9 cellular contexts compared by ENCODE assay signal in the genomic region with DNA sequence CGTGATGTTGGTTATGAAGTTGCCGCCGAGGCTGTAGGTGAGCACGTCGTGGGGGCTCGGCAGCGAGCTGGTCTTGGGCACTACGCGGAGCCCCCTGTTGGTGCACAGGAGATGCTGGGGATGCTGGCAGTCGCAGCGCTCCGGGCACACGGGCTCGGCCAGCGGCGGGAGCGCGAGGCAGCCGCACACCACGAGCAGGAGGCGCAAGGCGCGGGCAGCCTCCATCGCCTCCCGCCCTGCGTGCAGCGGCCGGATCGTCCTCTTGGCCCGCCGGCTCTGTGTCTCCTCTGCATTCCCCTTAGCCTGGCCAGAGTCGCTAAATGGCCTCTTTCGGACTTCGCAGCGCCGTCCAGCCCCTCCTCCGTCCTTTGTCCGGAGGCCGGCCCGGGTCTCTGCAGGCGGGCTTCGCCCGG. TPM values are rescaled to one million over a fixed set of nuclear protein-coding genes. Genes with fewer than 3 reads are reported as not detected.
DNase-seq lines count a peak whose midpoint lies in the region; ATAC-seq and TF ChIP-seq lines count a peak whose summit lies in the region.
"Had no signal": no experiment of that assay in that cellular context is flagged by ENCODE, and none has a peak within 500 bp of the region (broad histone marks: within the 10 kb centered on the region; RNA-seq: fewer than 3 reads in every experiment).

No MANE protein-coding gene starts in this region.

- H3K36me3 ChIP-seq in sigmoid colon, result no peaks in the 10 kb centered on the region

- H3K9me3 ChIP-seq in right cardiac atrium (ENCODE audit: control insufficient read depth, low read length) (no peaks in the 10 kb centered on the region), sigmoid colon (no peaks in the 10 kb centered on the region)
- H3K9me3 ChIP-seq: body of pancreas had no signal

- TF ChIP-seq CTCF in WTC11 (IDR thresholded peaks at IDR 0.05), result no peak
- TF ChIP-seq CTCF in sigmoid colon (IDR thresholded peaks at IDR 0.05), result no peak

- peaks cover 61% of the 10 kb centered on the region for H3K27me3 Mint-ChIP-seq in WTC11 (ENCODE audit: low read depth)

- H3K27ac ChIP-seq in right cardiac atrium (ENCODE audit: low read length) (no peak overlapping the region), sigmoid colon (peak overlapping the region; percentile 50 to 73 (median 60))

- H3K27ac Mint-ChIP-seq in WTC11, result no peak overlapping the region

- TF ChIP-seq POLR2A in sigmoid colon (IDR thresholded peaks at IDR 0.05), result no peak

- peak overlapping the region; percentile 78 for H3K4me3 Mint-ChIP-seq in WTC11

- DNase-seq in ELF-1 (ENCODE audit: low read depth, low spot score), result peak; percentile 74
- DNase-seq in WTC11 (ENCODE audit: low spot score), result peak; percentile 54
- DNase-seq in right cardiac atrium, result no peak
- DNase-seq in sigmoid colon, result no peak
- no peak for DNase-seq in H4 (ENCODE audit: low spot score)
- no peak for DNase-seq in SIG-M5 (lab: John Stamatoyannopoulos, UW)
- DNase-seq in globus pallidus (ENCODE audit: low spot score), result no peak
- no peak for DNase-seq in kidney tubule cell (ENCODE audit: low spot score)

- CTCF ChIA-PET in WTC11 (lab: Charles Lee), result interaction anchor here (0.7 to 8.8 kb wide), 35 partner anchors 8 to 652 kb away, joined by 3 to 407 read pairs (median 14); no protein-coding TSS in a partner anchor

- H3K4me3 ChIP-seq in right cardiac atrium (ENCODE audit: low read length) (peak overlapping the region; percentile 44), sigmoid colon (peak overlapping the region; percentile 29 to 58 (median 48))
- H3K4me3 ChIP-seq: body of pancreas had no signal

- POLR2A ChIA-PET in WTC11 (lab: Charles Lee), result no interaction called here

- H3K36me3 Mint-ChIP-seq in WTC11, result no peaks in the 10 kb centered on the region

- intact Hi-C loops in right cardiac atrium (cut with DNase I) (loop anchor here in 2 of 4 donors (2.0 to 10.0 kb wide), 4 partner anchors 31 to 147 kb away; no protein-coding TSS in a partner anchor), sigmoid colon (cut with DNase I) (loop anchor here (10.0 kb wide), 1 partner anchor 147 kb away; no protein-coding TSS in a partner anchor)

- peaks cover 52% of the 10 kb centered on the region for H3K4me1 Mint-ChIP-seq in WTC11

- 1% methylated on average over 43 of the region's 43 CpGs for WGBS in right cardiac atrium
- 2 to 6% methylated on average over 43 of the region's 43 CpGs for WGBS in sigmoid colon, 2 donors

- no peak for TF ChIP-seq EP300 in sigmoid colon (IDR thresholded peaks at IDR 0.05)

- H3K4me1 ChIP-seq in right cardiac atrium (ENCODE audit: control insufficient read depth, insufficient read depth, low read length), result peaks cover 6% of the 10 kb centered on the region
- H3K4me1 ChIP-seq in sigmoid colon, result peaks cover 0 to 53% (median 43%) of the 10 kb centered on the region in 4 donors

- no peaks in the 10 kb centered on the region for H3K9me3 Mint-ChIP-seq in WTC11

- no peaks in the 10 kb centered on the region for H3K27me3 ChIP-seq in right cardiac atrium (ENCODE audit: control insufficient read depth, insufficient read depth)
- peaks cover 16 to 46% (median 25%) of the 10 kb centered on the region in 3 donors for H3K27me3 ChIP-seq in sigmoid colon
- H3K27me3 ChIP-seq: body of pancreas had no signal

- ATAC-seq in WTC11 (peak; percentile 1), right cardiac atrium (peak; percentile 12 to 31)

TF ChIP-seq in WTC11, 78 proteins besides CTCF, POLR2A, EP300 and RAD21 (continues in another document):
- TF ChIP-seq, protein P1, sequence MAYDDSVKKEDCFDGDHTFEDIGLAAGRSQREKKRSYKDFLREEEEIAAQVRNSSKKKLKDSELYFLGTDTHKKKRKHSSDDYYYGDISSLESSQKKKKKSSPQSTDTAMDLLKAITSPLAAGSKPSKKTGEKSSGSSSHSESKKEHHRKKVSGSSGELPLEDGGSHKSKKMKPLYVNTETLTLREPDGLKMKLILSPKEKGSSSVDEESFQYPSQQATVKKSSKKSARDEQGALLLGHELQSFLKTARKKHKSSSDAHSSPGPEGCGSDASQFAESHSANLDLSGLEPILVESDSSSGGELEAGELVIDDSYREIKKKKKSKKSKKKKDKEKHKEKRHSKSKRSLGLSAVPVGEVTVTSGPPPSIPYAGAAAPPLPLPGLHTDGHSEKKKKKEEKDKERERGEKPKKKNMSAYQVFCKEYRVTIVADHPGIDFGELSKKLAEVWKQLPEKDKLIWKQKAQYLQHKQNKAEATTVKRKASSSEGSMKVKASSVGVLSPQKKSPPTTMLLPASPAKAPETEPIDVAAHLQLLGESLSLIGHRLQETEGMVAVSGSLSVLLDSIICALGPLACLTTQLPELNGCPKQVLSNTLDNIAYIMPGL (CRISPR knock-in tag; IDR thresholded peaks at IDR 0.05), result no peak
- TF ChIP-seq TEAD1 (CRISPR knock-in tag; IDR thresholded peaks at IDR 0.05) (peak; percentile 89; the same call in 1 of the 2 replicates), SMAD3 (CRISPR knock-in tag; IDR thresholded peaks at IDR 0.05; ENCODE audit: borderline replicate concordance) (peak; percentile 85; the same call in 1 of the 2 replicates), ESRRA (CRISPR knock-in tag; IDR thresholded peaks at IDR 0.05; ENCODE audit: borderline replicate concordance) (peak; percentile 91), ZNF219 (CRISPR knock-in tag; IDR thresholded peaks at IDR 0.05; ENCODE audit: borderline replicate concordance) (peak; percentile 49; the same call in 1 of the 2 replicates), RELA (CRISPR knock-in tag; IDR thresholded peaks at IDR 0.05; ENCODE audit: borderline replicate concordance) (0 out of 2 replicates have a peak, but pooled peaks have one; percentile 57), NFYB (CRISPR knock-in tag; conservative IDR thresholded peaks at IDR 0.05; ENCODE audit: low read depth) (no peak), TEAD4 (CRISPR knock-in tag; IDR thresholded peaks at IDR 0.05) (peak; percentile 57; the same call in 1 of the 2 replicates), CREB1 (CRISPR knock-in tag; IDR thresholded peaks at IDR 0.05) (peak; percentile 30; the same call in 1 of the 2 replicates), TCF7 (CRISPR knock-in tag; IDR thresholded peaks at IDR 0.05; ENCODE audit: low read depth) (0 out of 2 replicates have a peak, but pooled peaks have one; percentile 20), ZNF138 (CRISPR knock-in tag; conservative IDR thresholded peaks at IDR 0.05) (no peak), ZNF121 (CRISPR knock-in tag; IDR thresholded peaks at IDR 0.05) (peak; percentile 19; the same call in 1 of the 2 replicates)
- TF ChIP-seq, protein P2, sequence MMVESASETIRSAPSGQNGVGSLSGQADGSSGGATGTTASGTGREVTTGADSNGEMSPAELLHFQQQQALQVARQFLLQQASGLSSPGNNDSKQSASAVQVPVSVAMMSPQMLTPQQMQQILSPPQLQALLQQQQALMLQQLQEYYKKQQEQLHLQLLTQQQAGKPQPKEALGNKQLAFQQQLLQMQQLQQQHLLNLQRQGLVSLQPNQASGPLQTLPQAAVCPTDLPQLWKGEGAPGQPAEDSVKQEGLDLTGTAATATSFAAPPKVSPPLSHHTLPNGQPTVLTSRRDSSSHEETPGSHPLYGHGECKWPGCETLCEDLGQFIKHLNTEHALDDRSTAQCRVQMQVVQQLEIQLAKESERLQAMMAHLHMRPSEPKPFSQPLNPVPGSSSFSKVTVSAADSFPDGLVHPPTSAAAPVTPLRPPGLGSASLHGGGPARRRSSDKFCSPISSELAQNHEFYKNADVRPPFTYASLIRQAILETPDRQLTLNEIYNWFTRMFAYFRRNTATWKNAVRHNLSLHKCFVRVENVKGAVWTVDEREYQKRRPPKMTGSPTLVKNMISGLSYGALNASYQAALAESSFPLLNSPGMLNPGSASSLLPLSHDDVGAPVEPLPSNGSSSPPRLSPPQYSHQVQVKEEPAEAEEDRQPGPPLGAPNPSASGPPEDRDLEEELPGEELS (CRISPR knock-in tag; IDR thresholded peaks at IDR 0.05), result peak; percentile 98
- TF ChIP-seq, protein P3, sequence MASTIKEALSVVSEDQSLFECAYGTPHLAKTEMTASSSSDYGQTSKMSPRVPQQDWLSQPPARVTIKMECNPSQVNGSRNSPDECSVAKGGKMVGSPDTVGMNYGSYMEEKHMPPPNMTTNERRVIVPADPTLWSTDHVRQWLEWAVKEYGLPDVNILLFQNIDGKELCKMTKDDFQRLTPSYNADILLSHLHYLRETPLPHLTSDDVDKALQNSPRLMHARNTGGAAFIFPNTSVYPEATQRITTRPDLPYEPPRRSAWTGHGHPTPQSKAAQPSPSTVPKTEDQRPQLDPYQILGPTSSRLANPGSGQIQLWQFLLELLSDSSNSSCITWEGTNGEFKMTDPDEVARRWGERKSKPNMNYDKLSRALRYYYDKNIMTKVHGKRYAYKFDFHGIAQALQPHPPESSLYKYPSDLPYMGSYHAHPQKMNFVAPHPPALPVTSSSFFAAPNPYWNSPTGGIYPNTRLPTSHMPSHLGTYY (CRISPR knock-in tag; IDR thresholded peaks at IDR 0.05), result no peak
- TF ChIP-seq, protein P4, sequence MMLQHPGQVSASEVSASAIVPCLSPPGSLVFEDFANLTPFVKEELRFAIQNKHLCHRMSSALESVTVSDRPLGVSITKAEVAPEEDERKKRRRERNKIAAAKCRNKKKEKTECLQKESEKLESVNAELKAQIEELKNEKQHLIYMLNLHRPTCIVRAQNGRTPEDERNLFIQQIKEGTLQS (CRISPR knock-in tag; conservative IDR thresholded peaks at IDR 0.05), result no peak
- TF ChIP-seq, protein P5, sequence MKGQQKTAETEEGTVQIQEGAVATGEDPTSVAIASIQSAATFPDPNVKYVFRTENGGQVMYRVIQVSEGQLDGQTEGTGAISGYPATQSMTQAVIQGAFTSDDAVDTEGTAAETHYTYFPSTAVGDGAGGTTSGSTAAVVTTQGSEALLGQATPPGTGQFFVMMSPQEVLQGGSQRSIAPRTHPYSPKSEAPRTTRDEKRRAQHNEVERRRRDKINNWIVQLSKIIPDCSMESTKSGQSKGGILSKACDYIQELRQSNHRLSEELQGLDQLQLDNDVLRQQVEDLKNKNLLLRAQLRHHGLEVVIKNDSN (CRISPR knock-in tag; IDR thresholded peaks at IDR 0.05), result peak; percentile 43; the same call in 1 of the 2 replicates
- TF ChIP-seq, protein P6, sequence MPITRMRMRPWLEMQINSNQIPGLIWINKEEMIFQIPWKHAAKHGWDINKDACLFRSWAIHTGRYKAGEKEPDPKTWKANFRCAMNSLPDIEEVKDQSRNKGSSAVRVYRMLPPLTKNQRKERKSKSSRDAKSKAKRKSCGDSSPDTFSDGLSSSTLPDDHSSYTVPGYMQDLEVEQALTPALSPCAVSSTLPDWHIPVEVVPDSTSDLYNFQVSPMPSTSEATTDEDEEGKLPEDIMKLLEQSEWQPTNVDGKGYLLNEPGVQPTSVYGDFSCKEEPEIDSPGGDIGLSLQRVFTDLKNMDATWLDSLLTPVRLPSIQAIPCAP (CRISPR knock-in tag; IDR thresholded peaks at IDR 0.05), result peak; percentile 78; the same call in 1 of the 2 replicates

RNA-seq across cellular contexts. Expression of a gene that starts 0.3 kb away (rescaled TPM):
- total RNA-seq in WTC11 (2021), result 3.0 to 4.6 TPM (median 4.3 TPM) in 3 replicates
- 1 to 10 TPM; 1.3 to 2.9 (median 2.5) TPM for total RNA-seq in right cardiac atrium
- polyA plus RNA-seq in right cardiac atrium, result 0.84 TPM
- 1 to 10 TPM; 1.5 to 7.5 (median 4.1) TPM for total RNA-seq in sigmoid colon
- polyA plus RNA-seq in sigmoid colon, result under 1 TPM in 1 of 3 donors, not detected in 2; 0.66 TPM
- total RNA-seq in H4 (2014; rRNA removed; shearing (Covaris generic)), result not detected in 2 replicates

Comparison
In these comparisons a context has a peak if more than half of its experiments do, and no peak if none do; other contexts are left out.
1. DNase-seq: peak in ELF-1 (single experiment) and WTC11 (single experiment); none in right cardiac atrium (0 of 3), sigmoid colon (single experiment), H4 (single experiment), SIG-M5 (single experiment), globus pallidus (single experiment) and kidney tubule cell (single experiment).